30 cellular contexts compared by ENCODE assay signal in the genomic region with DNA sequence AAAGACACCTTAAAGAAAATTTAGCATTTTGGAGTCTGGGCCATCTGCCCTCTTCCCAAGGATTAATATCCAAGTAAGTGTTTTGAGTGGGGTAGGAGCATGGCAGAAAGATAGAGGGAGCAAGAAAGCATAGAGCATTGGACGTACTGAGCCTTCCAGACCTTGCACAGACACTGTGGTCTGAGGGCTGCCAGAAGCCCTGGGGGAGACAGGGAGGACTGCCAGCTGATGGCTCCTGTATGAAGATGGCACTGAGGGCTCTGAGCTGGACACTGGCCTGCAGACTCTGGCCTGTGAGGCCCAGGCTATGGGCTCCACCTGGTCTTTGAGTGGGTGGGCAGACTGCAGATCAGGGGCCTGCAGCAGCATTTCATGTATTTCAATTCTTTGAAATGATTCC. TPM values are rescaled to one million over a fixed set of nuclear protein-coding genes. Genes with fewer than 3 reads are reported as not detected.
A peak's percentile ranks its signal among the peaks of the same experiment; 100 is the strongest.
DNase-seq lines count a peak whose midpoint lies in the region; ATAC-seq and TF ChIP-seq lines count a peak whose summit lies in the region.
"Had no signal": no experiment of that assay in that cellular context is flagged by ENCODE, and none has a peak within 500 bp of the region (broad histone marks: within the 10 kb centered on the region; RNA-seq: fewer than 3 reads in every experiment).

No MANE protein-coding gene starts in this region.

- H3K36me3 Mint-ChIP-seq in H9 (ENCODE audit: insufficient read depth in 1 of 3, low read depth in 3 of 3), result peaks cover 0 to 13% (median 4%) of the 10 kb centered on the region in 3 experiments; a peak in 4 of 7 replicates
- H3K36me3 Mint-ChIP-seq in neural crest cell (ENCODE audit: low read depth), result no peaks in the 10 kb centered on the region
- H3K36me3 Mint-ChIP-seq: neural progenitor cell had no signal

- no peak overlapping the region for H3K4me3 ChIP-seq in BE2C (ENCODE audit: low read depth, low read length)
- no peak overlapping the region for H3K4me3 ChIP-seq in choroid plexus epithelial cell (ENCODE audit: low read depth, low read length)
- no peak overlapping the region for H3K4me3 ChIP-seq in lower lobe of right lung
- H3K4me3 ChIP-seq: GM23248, K562, lung, neural progenitor cell, spleen had no signal

- H4K8ac ChIP-seq in H9 (replicated peaks; ENCODE audit: insufficient read length, low read depth, low read length), result no peak overlapping the region

- H3K23ac ChIP-seq in H9 (ENCODE audit: insufficient read length, low read depth, low read length), result no peak overlapping the region

- no peak overlapping the region for H3K4ac ChIP-seq in H9 (ENCODE audit: low read depth, low read length)

- H2BK15ac ChIP-seq in H9 (ENCODE audit: low read depth, low read length), result no peak overlapping the region

- no peak overlapping the region for H2BK5ac ChIP-seq in H9 (ENCODE audit: insufficient read length, low read length)

- no peak overlapping the region for H3K18ac ChIP-seq in H9 (ENCODE audit: insufficient read length, low read depth, low read length)

- no peak overlapping the region for H2BK12ac ChIP-seq in H9 (ENCODE audit: insufficient read length, low read depth, low read length)

- no peak overlapping the region for H2BK120ac ChIP-seq in H9 (ENCODE audit: low read depth, low read length, poor library complexity, severe bottlenecking)

- 0 out of 5 replicates have a peak overlapping the region, but pooled peaks of 1 of the 2 experiments have one; percentile 13 for H3K4me3 Mint-ChIP-seq in H9
- H3K4me3 Mint-ChIP-seq in neural crest cell, result peak overlapping the region; percentile 96
- H3K4me3 Mint-ChIP-seq: activated naive CD4-positive, alpha-beta T cell treated with anti-CD3 and anti-CD28 coated beads for 36 hours; B cell; stimulated activated naive CD8-positive, alpha-beta T cell treated with anti-CD3 and anti-CD28 coated beads, Interleukin-15, Interleukin-2, amounts not matched to agents 100 ng/mL and 50 ng/mL, for 24 hours had no signal

- H3K27ac Mint-ChIP-seq in H9 (peak overlapping the region in 2 of 3 experiments; percentile 13 to 81; a peak in 3 of 7 replicates), neural crest cell (ENCODE audit: unreplicated experiment) (no peak overlapping the region)
- H3K27ac Mint-ChIP-seq: activated naive CD4-positive, alpha-beta T cell treated with anti-CD3 and anti-CD28 coated beads for 36 hours; B cell; neural progenitor cell; stimulated activated naive CD8-positive, alpha-beta T cell treated with anti-CD3 and anti-CD28 coated beads, Interleukin-15, Interleukin-2, amounts not matched to agents 100 ng/mL and 50 ng/mL, for 24 hours had no signal

- peaks cover 11% of the 10 kb centered on the region for H3K23me2 ChIP-seq in H9 (ENCODE audit: insufficient read length, low read depth, low read length, poor library complexity, severe bottlenecking)

- DNase-seq in BE2C (peak; percentile 46), H9 (no peak), choroid plexus epithelial cell (ENCODE audit: low read depth) (no peak), neural crest cell (ENCODE audit: low read depth, low spot score) (no peak), OCI-M2 (lab: John Stamatoyannopoulos, UW; ENCODE audit: unreplicated experiment) (no peak), HCEC 1CT (no peak), lower lobe of right lung (no peak)
- DNase-seq: ACHN; activated CD4-positive, alpha-beta T cell treated with anti-CD3 and anti-CD28 coated beads, Interleukin-2, amount 50 U/mL, for 48 hours; activated CD4-positive, CD25-positive, alpha-beta regulatory T cell treated with anti-CD3 and anti-CD28 coated beads, Interleukin-2, amount 50 U/mL, for 72 hours; activated naive CD4-positive, alpha-beta T cell treated with anti-CD3 and anti-CD28 coated beads for 36 hours; central memory CD4-positive, alpha-beta T cell; dermis blood vessel endothelial cell; DMS153; GM23248; kidney glomerular epithelial cell; NCI-H1048; NCI-H2107; NCI-H446; PC-3; spleen; stimulated activated CD4-positive, alpha-beta T cell treated with anti-CD3 and anti-CD28 coated beads, Interleukin-2, amount 100 ng/mL, for 24 hours; stimulated activated CD8-positive, alpha-beta memory T cell treated with anti-CD3 and anti-CD28 coated beads, Interleukin-4, amount 100 ng/mL, for 48 hours had no signal

- H3K9ac ChIP-seq in H9 (ENCODE audit: extremely low read depth, insufficient read length, low read length), result no peak overlapping the region
- H3K9ac ChIP-seq: GM23248, neural progenitor cell had no signal

- H3K79me1 ChIP-seq in H9 (ENCODE audit: insufficient read depth, low read depth, low read length, poor library complexity, severe bottlenecking), result no peaks in the 10 kb centered on the region

- H3K27me3 ChIP-seq in BE2C (no peaks in the 10 kb centered on the region), H9 (ENCODE audit: insufficient read depth, low read length) (peaks cover 11% of the 10 kb centered on the region; the same call in 1 of the 2 replicates), lower lobe of right lung (ENCODE audit: low read depth) (peaks cover 10% of the 10 kb centered on the region)
- H3K27me3 ChIP-seq: neural progenitor cell had no signal

- H3K79me2 ChIP-seq in H9 (ENCODE audit: insufficient read depth, low read length), result no peaks in the 10 kb centered on the region

- no peak overlapping the region for H2BK20ac ChIP-seq in H9 (ENCODE audit: low read depth, low read length, poor library complexity, severe bottlenecking)

- H2AK5ac ChIP-seq in H9 (ENCODE audit: insufficient read length, low read length), result no peak overlapping the region

- H4K5ac ChIP-seq in H9 (ENCODE audit: insufficient read length, low read depth, low read length), result no peak overlapping the region

- H3K4me1 ChIP-seq in BE2C (peaks cover 15% of the 10 kb centered on the region), H9 (ENCODE audit: insufficient read depth, low read length) (peaks cover 3% of the 10 kb centered on the region; the same call in 1 of the 2 replicates), lower lobe of right lung (peaks cover 13% of the 10 kb centered on the region)

- H4K91ac ChIP-seq in H9 (ENCODE audit: insufficient read length, low read depth, low read length), result no peak overlapping the region

- H3K36me3 ChIP-seq in BE2C (no peaks in the 10 kb centered on the region), lower lobe of right lung (no peaks in the 10 kb centered on the region)
- H3K36me3 ChIP-seq: neural progenitor cell, spleen had no signal

- no peaks in the 10 kb centered on the region for H4K20me1 ChIP-seq in H9 (ENCODE audit: control insufficient read depth, insufficient read depth, insufficient read length)

- H3K56ac ChIP-seq in H9 (ENCODE audit: insufficient read length, low read depth, low read length), result no peak overlapping the region

- H3K4me2 ChIP-seq in H9 (ENCODE audit: insufficient read depth, insufficient read length, low read length), result no peak overlapping the region

- H3T11ph ChIP-seq in H9 (ENCODE audit: low read length), result no peak overlapping the region

- H3K27ac ChIP-seq in H9 (ENCODE audit: insufficient read length, low read depth, low read length) (no peak overlapping the region), lower lobe of right lung (no peak overlapping the region)
- H3K27ac ChIP-seq: GM23248, neural progenitor cell had no signal

- TF ChIP-seq CTCF in BE2C (IDR thresholded peaks at IDR 0.05; ENCODE audit: low read depth, low read length) (no peak; the same call in 1 of the 2 replicates), H9 (conservative IDR thresholded peaks at IDR 0.05) (no peak), choroid plexus epithelial cell (conservative IDR thresholded peaks at IDR 0.05; ENCODE audit: low read depth, low read length) (peak; percentile 13), neural crest cell (conservative IDR thresholded peaks at IDR 0.05) (no peak), lower lobe of right lung (IDR thresholded peaks at IDR 0.05) (no peak)

- H3K9me3 ChIP-seq in BE2C, result no peaks in the 10 kb centered on the region
- H3K9me3 ChIP-seq in H9 (ENCODE audit: control insufficient read depth, low read depth, low read length), result no peaks in the 10 kb centered on the region
- H3K9me3 ChIP-seq in lower lobe of right lung, result no peaks in the 10 kb centered on the region
- H3K9me3 ChIP-seq: spleen had no signal

- intact Hi-C loops in lower lobe of right lung (cut with DNase I), result no loop called here

- H2AFZ ChIP-seq in H9 (ENCODE audit: low read length), result no peak overlapping the region
- H2AFZ ChIP-seq: GM23248, neural progenitor cell had no signal

- H3K9me3 Mint-ChIP-seq in H9, result no peaks in the 10 kb centered on the region; a peak in 1 of 5 replicates
- no peaks in the 10 kb centered on the region for H3K9me3 Mint-ChIP-seq in neural crest cell
- H3K9me3 Mint-ChIP-seq: activated naive CD4-positive, alpha-beta T cell treated with anti-CD3 and anti-CD28 coated beads for 36 hours; neural progenitor cell; stimulated activated naive CD8-positive, alpha-beta T cell treated with anti-CD3 and anti-CD28 coated beads, Interleukin-15, Interleukin-2, amounts not matched to agents 100 ng/mL and 50 ng/mL, for 24 hours had no signal

- ATAC-seq in GM19452 (IDR thresholded peaks at IDR 0.05; ENCODE audit: unreplicated experiment) (no peak), lower lobe of right lung (no peak)
- ATAC-seq: K562, PC-3, right cardiac atrium had no signal

- H3K4me1 Mint-ChIP-seq in H9 (peaks cover 61 to 62% of the 10 kb centered on the region in 2 experiments), neural crest cell (peaks cover 60% of the 10 kb centered on the region)

- H3K14ac ChIP-seq in H9 (ENCODE audit: insufficient read depth, low read length), result no peak overlapping the region

- peaks cover 20% of the 10 kb centered on the region for H3K27me3 Mint-ChIP-seq in H9 (ENCODE audit: low read depth)
- H3K27me3 Mint-ChIP-seq in neural crest cell (ENCODE audit: low read depth), result peaks cover 3% of the 10 kb centered on the region

- no CpG with 5 or more reads among the region's 1 CpG for WGBS in H9 (ENCODE audit: extremely low coverage, insufficient read length, low lambda C conversion rate)

RNA-seq across cellular contexts. Expression of a gene that starts 2.9 kb away (rescaled TPM):
- 91.9 TPM for polyA plus RNA-seq in BE2C (2012; ENCODE audit: insufficient read depth, insufficient read length, low read depth)
- 134 and 135 TPM in 2 replicates for total RNA-seq in H9 (2021)
- 74.4 and 81.9 TPM in 2 replicates for total RNA-seq in neural crest cell
- 65.8 TPM for total RNA-seq in lower lobe of right lung
- total RNA-seq: activated naive CD4-positive, alpha-beta T cell treated with anti-CD3 and anti-CD28 coated beads for 36 hours had no signal
